8 cellular contexts compared by ENCODE assay signal in genomic region chr7:130912910-130913720, GRCh38.
A peak's percentile ranks its signal among the peaks of the same experiment; 100 is the strongest.
DNase-seq lines count a peak whose midpoint lies in the region; ATAC-seq and TF ChIP-seq lines count a peak whose summit lies in the region.

No MANE protein-coding gene starts in this region.

- DNase-seq in A172 (ENCODE audit: low spot score) (peak; percentile 96), PC-9 (peak; percentile 89 to 97), activated T-helper 1 cell treated with Interleukin-2 at 50 U/mL for 16 hours (ENCODE audit: low read depth) (peak; percentile 67), fibroblast of the aortic adventitia (ENCODE audit: low read depth) (peak; percentile 99), psoas muscle (peak; percentile 82 to 83)

- H3K27ac ChIP-seq in PC-9: peak overlapping the region; percentile 99
- H3K27ac ChIP-seq in psoas muscle: peak overlapping the region; percentile 94
- H3K27ac ChIP-seq in urinary bladder (ENCODE audit: low read depth): peak overlapping the region; percentile 80

- CTCF ChIA-PET in PC-9 (lab: Charles Lee): interaction anchor here (1.9 to 3.0 kb wide), 2 partner anchors 16 to 47 kb away, joined by 11 to 13 read pairs; no protein-coding TSS in a partner anchor

- 1 to 4% (median 1%) methylated on average over 17 of the region's 17 CpGs for WGBS in psoas muscle, 3 donors
- WGBS in urinary bladder: 6% methylated on average over 17 of the region's 17 CpGs

- H3K4me3 ChIP-seq in PC-9 (peak overlapping the region; percentile 96), fibroblast of the aortic adventitia (ENCODE audit: low read depth, low read length) (peak overlapping the region; percentile 88), psoas muscle (peak overlapping the region; percentile 70), urinary bladder (ENCODE audit: low read depth, low read length) (peak overlapping the region; percentile 32)

- no TSS peak for BruUV-seq in PC-9 (replicated peaks; lab: Mats Ljungman, UMichigan)

- intact Hi-C loops in PC-9 (cut with micrococcal nuclease; ENCODE audit: unreplicated experiment): loop anchor here (1.0 kb wide), 4 partner anchors 9 to 84 kb away; no protein-coding TSS in a partner anchor
- intact Hi-C loops in psoas muscle (cut with DNase I): no loop called here

- H3K9me3 ChIP-seq in PC-9 (ENCODE audit: insufficient read depth, low read depth) (no peaks in the 10 kb centered on the region), psoas muscle (no peaks in the 10 kb centered on the region)

- H3K36me3 ChIP-seq in PC-9 (ENCODE audit: low read depth) (peaks cover 38% of the 10 kb centered on the region), psoas muscle (ENCODE audit: insufficient read depth in 1 of 2, low read depth in 1 of 2) (peaks cover 2 to 13% of the 10 kb centered on the region in 2 donors), urinary bladder (ENCODE audit: insufficient read depth) (no peaks in the 10 kb centered on the region)

- peaks cover 98% of the 10 kb centered on the region for H3F3A ChIP-seq in PC-9 (ENCODE audit: insufficient read depth, low read depth)

- ATAC-seq in GM18868 (IDR thresholded peaks at IDR 0.05; ENCODE audit: unreplicated experiment) (peak; percentile 91), HG03097 (IDR thresholded peaks at IDR 0.05; ENCODE audit: low FRiP score, unreplicated experiment) (peak; percentile 83), psoas muscle (peak; percentile 56 to 73 (median 63))

- H3K27me3 ChIP-seq in PC-9 (ENCODE audit: insufficient read depth, low read depth): no peaks in the 10 kb centered on the region
- H3K27me3 ChIP-seq in psoas muscle (ENCODE audit: insufficient read depth in 3 of 3, low read length in 2 of 3): no peaks in the 10 kb centered on the region

- TF ChIP-seq CTCF in PC-9 (conservative IDR thresholded peaks at IDR 0.05) (no peak), fibroblast of the aortic adventitia (IDR thresholded peaks at IDR 0.05; ENCODE audit: insufficient read depth, low read length) (no peak), psoas muscle (IDR thresholded peaks at IDR 0.05) (no peak)

- no peak overlapping the region for H2AFZ ChIP-seq in PC-9

- H4K20me1 ChIP-seq in PC-9 (ENCODE audit: insufficient read depth): peaks cover 23% of the 10 kb centered on the region

- peaks cover 86% of the 10 kb centered on the region for H3K79me2 ChIP-seq in PC-9 (ENCODE audit: low read depth)

- H3K9me2 ChIP-seq in PC-9 (ENCODE audit: insufficient read depth): no peaks in the 10 kb centered on the region

- POLR2A ChIA-PET in PC-9 (lab: Charles Lee; ENCODE audit: unreplicated experiment): interaction anchor here (0.5 to 2.0 kb wide), 10 partner anchors 9 to 1478 kb away, joined by 3 to 18 read pairs (median 5); no protein-coding TSS in a partner anchor

- H3K4me1 ChIP-seq in PC-9 (replicated peaks; ENCODE audit: insufficient read depth): peaks cover 58% of the 10 kb centered on the region
- peaks cover 80% of the 10 kb centered on the region for H3K4me1 ChIP-seq in psoas muscle
- H3K4me1 ChIP-seq in urinary bladder (ENCODE audit: insufficient read depth): peaks cover 2% of the 10 kb centered on the region

- H3K4me2 ChIP-seq in PC-9: peak overlapping the region; percentile 93

Comparison
In these comparisons a context has a peak if more than half of its experiments do, and no peak if none do; other contexts are left out.
1. Peak in every context shown above with its lines: DNase-seq, ATAC-seq, H3K4me3 ChIP-seq and H3K27ac ChIP-seq.
2. H3K4me3 ChIP-seq: peak in every context shown above with its lines; median percentile 96 in PC-9; 88 in fibroblast of the aortic adventitia; 70 in psoas muscle; 32 in urinary bladder.